Comparison of ENCODE assay signal across 1 cellular context in the genomic region with DNA sequence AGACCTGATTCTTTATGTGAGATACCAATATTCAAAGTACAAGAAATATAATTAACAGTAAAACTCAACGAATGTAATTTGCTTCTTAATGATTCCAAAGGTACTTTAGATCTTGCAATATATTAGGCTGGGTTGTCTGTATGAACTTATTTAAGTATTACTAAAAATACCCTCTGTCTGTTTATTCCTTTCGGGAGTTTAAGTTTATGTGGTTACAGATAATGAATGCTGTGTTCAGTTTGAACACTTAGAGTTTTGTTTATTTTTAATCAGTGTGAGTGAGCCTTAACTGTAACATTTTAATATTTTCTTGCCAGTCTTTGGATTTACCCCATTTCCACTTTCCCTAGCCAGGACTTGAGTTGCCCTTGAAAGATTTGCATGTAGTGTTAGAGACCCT.
TF ChIP-seq lines count a peak whose summit lies in the region.

No MANE protein-coding gene starts in this region.

TF ChIP-seq in K562, 482 proteins besides CTCF, POLR2A, EP300 and RAD21:
- no peak for TF ChIP-seq POLR3G (IDR thresholded peaks at IDR 0.05; ENCODE audit: extremely low read depth, insufficient read length, insufficient replicate concordance)
- no peak for TF ChIP-seq NR2C1 (IDR thresholded peaks at IDR 0.05)
- TF ChIP-seq NR2C1 (tag; IDR thresholded peaks at IDR 0.05) = no peak
- no peak for TF ChIP-seq GTF2A2 (tag; IDR thresholded peaks at IDR 0.05)
- TF ChIP-seq CC2D1A (IDR thresholded peaks at IDR 0.05) = no peak
- TF ChIP-seq CHD1 (IDR thresholded peaks at IDR 0.05; ENCODE audit: low read length) = no peak
- TF ChIP-seq, protein P1, sequence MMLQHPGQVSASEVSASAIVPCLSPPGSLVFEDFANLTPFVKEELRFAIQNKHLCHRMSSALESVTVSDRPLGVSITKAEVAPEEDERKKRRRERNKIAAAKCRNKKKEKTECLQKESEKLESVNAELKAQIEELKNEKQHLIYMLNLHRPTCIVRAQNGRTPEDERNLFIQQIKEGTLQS (IDR thresholded peaks at IDR 0.05) = no peak
- TF ChIP-seq, protein P1 (CRISPR knock-in tag; conservative IDR thresholded peaks at IDR 0.05) = no peak
- TF ChIP-seq, protein P2, sequence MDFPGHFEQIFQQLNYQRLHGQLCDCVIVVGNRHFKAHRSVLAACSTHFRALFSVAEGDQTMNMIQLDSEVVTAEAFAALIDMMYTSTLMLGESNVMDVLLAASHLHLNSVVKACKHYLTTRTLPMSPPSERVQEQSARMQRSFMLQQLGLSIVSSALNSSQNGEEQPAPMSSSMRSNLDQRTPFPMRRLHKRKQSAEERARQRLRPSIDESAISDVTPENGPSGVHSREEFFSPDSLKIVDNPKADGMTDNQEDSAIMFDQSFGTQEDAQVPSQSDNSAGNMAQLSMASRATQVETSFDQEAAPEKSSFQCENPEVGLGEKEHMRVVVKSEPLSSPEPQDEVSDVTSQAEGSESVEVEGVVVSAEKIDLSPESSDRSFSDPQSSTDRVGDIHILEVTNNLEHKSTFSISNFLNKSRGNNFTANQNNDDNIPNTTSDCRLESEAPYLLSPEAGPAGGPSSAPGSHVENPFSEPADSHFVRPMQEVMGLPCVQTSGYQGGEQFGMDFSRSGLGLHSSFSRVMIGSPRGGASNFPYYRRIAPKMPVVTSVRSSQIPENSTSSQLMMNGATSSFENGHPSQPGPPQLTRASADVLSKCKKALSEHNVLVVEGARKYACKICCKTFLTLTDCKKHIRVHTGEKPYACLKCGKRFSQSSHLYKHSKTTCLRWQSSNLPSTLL (IDR thresholded peaks at IDR 0.05) = no peak
- TF ChIP-seq, protein P3, sequence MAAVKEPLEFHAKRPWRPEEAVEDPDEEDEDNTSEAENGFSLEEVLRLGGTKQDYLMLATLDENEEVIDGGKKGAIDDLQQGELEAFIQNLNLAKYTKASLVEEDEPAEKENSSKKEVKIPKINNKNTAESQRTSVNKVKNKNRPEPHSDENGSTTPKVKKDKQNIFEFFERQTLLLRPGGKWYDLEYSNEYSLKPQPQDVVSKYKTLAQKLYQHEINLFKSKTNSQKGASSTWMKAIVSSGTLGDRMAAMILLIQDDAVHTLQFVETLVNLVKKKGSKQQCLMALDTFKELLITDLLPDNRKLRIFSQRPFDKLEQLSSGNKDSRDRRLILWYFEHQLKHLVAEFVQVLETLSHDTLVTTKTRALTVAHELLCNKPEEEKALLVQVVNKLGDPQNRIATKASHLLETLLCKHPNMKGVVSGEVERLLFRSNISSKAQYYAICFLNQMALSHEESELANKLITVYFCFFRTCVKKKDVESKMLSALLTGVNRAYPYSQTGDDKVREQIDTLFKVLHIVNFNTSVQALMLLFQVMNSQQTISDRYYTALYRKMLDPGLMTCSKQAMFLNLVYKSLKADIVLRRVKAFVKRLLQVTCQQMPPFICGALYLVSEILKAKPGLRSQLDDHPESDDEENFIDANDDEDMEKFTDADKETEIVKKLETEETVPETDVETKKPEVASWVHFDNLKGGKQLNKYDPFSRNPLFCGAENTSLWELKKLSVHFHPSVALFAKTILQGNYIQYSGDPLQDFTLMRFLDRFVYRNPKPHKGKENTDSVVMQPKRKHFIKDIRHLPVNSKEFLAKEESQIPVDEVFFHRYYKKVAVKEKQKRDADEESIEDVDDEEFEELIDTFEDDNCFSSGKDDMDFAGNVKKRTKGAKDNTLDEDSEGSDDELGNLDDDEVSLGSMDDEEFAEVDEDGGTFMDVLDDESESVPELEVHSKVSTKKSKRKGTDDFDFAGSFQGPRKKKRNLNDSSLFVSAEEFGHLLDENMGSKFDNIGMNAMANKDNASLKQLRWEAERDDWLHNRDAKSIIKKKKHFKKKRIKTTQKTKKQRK (IDR thresholded peaks at IDR 0.05; ENCODE audit: borderline replicate concordance, low read depth, low read length) = no peak
- TF ChIP-seq TCF7 (IDR thresholded peaks at IDR 0.05; ENCODE audit: borderline replicate concordance) = no peak
- TF ChIP-seq LEF1 (IDR thresholded peaks at IDR 0.05) = no peak
- TF ChIP-seq GABPB1 (CRISPR knock-in tag; IDR thresholded peaks at IDR 0.05) = no peak
- no peak for TF ChIP-seq GABPA (tag; conservative IDR thresholded peaks at IDR 0.05; ENCODE audit: low read depth)
- TF ChIP-seq, protein P4, sequence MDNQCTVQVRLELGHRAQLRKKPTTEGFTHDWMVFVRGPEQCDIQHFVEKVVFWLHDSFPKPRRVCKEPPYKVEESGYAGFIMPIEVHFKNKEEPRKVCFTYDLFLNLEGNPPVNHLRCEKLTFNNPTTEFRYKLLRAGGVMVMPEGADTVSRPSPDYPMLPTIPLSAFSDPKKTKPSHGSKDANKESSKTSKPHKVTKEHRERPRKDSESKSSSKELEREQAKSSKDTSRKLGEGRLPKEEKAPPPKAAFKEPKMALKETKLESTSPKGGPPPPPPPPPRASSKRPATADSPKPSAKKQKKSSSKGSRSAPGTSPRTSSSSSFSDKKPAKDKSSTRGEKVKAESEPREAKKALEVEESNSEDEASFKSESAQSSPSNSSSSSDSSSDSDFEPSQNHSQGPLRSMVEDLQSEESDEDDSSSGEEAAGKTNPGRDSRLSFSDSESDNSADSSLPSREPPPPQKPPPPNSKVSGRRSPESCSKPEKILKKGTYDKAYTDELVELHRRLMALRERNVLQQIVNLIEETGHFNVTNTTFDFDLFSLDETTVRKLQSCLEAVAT (IDR thresholded peaks at IDR 0.05) = no peak
- TF ChIP-seq, protein P5, sequence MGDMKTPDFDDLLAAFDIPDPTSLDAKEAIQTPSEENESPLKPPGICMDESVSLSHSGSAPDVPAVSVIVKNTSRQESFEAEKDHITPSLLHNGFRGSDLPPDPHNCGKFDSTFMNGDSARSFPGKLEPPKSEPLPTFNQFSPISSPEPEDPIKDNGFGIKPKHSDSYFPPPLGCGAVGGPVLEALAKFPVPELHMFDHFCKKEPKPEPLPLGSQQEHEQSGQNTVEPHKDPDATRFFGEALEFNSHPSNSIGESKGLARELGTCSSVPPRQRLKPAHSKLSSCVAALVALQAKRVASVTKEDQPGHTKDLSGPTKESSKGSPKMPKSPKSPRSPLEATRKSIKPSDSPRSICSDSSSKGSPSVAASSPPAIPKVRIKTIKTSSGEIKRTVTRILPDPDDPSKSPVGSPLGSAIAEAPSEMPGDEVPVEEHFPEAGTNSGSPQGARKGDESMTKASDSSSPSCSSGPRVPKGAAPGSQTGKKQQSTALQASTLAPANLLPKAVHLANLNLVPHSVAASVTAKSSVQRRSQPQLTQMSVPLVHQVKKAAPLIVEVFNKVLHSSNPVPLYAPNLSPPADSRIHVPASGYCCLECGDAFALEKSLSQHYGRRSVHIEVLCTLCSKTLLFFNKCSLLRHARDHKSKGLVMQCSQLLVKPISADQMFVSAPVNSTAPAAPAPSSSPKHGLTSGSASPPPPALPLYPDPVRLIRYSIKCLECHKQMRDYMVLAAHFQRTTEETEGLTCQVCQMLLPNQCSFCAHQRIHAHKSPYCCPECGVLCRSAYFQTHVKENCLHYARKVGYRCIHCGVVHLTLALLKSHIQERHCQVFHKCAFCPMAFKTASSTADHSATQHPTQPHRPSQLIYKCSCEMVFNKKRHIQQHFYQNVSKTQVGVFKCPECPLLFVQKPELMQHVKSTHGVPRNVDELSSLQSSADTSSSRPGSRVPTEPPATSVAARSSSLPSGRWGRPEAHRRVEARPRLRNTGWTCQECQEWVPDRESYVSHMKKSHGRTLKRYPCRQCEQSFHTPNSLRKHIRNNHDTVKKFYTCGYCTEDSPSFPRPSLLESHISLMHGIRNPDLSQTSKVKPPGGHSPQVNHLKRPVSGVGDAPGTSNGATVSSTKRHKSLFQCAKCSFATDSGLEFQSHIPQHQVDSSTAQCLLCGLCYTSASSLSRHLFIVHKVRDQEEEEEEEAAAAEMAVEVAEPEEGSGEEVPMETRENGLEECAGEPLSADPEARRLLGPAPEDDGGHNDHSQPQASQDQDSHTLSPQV (IDR thresholded peaks at IDR 0.05) = no peak
- TF ChIP-seq SRF (CRISPR knock-in tag; IDR thresholded peaks at IDR 0.05) = no peak
- TF ChIP-seq, protein P6, sequence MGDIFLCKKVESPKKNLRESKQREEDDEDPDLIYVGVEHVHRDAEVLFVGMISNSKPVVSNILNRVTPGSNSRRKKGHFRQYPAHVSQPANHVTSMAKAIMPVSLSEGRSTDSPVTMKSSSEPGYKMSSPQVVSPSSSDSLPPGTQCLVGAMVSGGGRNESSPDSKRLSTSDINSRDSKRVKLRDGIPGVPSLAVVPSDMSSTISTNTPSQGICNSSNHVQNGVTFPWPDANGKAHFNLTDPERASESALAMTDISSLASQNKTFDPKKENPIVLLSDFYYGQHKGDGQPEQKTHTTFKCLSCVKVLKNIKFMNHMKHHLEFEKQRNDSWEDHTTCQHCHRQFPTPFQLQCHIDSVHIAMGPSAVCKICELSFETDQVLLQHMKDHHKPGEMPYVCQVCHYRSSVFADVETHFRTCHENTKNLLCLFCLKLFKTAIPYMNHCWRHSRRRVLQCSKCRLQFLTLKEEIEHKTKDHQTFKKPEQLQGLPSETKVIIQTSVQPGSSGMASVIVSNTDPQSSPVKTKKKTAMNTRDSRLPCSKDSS (IDR thresholded peaks at IDR 0.05; ENCODE audit: low read depth, partially characterized antibody) = no peak
